14 cellular contexts compared by ENCODE assay signal in genomic region chr1:32813941-32814739, GRCh38. TPM values are rescaled to one million over a fixed set of nuclear protein-coding genes. Genes with fewer than 3 reads are reported as not detected.
A peak's percentile ranks its signal among the peaks of the same experiment; 100 is the strongest.
DNase-seq lines count a peak whose midpoint lies in the region; ATAC-seq and TF ChIP-seq lines count a peak whose summit lies in the region.
"Had no signal": no experiment of that assay in that cellular context is flagged by ENCODE, and none has a peak within 500 bp of the region (broad histone marks: within the 10 kb centered on the region; RNA-seq: fewer than 3 reads in every experiment).

No MANE protein-coding gene starts in this region.

- no peak overlapping the region for H3K9ac ChIP-seq in BLaER1
- H3K9ac ChIP-seq in iPS-15b (ENCODE audit: low read depth, low read length) = peak overlapping the region; percentile 2

- peak overlapping the region; percentile 12; the same call in 1 of the 2 replicates for H3K4me2 ChIP-seq in BLaER1

- H3K27me3 ChIP-seq in BLaER1 (no peaks in the 10 kb centered on the region), iPS-15b (ENCODE audit: control insufficient read depth, insufficient read depth, low read length) (no peaks in the 10 kb centered on the region), left lung (no peaks in the 10 kb centered on the region)
- H3K27me3 ChIP-seq: testis had no signal

- DNase-seq in HEK293T (ENCODE audit: extremely low spot score) (no peak), left lung (no peak), mesenteric fat pad (ENCODE audit: low spot score) (no peak), NCI-H2107 treated with DMSO at 0.1 percent for 48 hours (lab: John Stamatoyannopoulos, UW; ENCODE audit: unreplicated experiment) (no peak)
- no peak for DNase-seq in activated naive CD4-positive, alpha-beta T cell treated with anti-CD3 and anti-CD28 coated beads, Interleukin-2, amount 50 U/mL, for 72 hours (ENCODE audit: low spot score in 2 of 2)
- DNase-seq: DMS53; NCI-H1694 treated with DMSO at 0.1 percent for 48 hours; stimulated activated CD4-positive, alpha-beta T cell treated with anti-CD3 and anti-CD28 coated beads, Interleukin-15, amount 100 ng/mL, for 24 hours; testis had no signal

- peaks cover 43 to 44% of the 10 kb centered on the region in 2 donors for H3K36me3 Mint-ChIP-seq in activated naive CD4-positive, alpha-beta T cell treated with anti-CD3 and anti-CD28 coated beads, Interleukin-2, amount 50 U/mL, for 72 hours

- CTCF ChIA-PET in HEK293T (lab: Yijun Ruan, JAX) = no interaction called here

- POLR2A ChIA-PET in HEK293T (lab: Yijun Ruan, JAX) = no interaction called here

- peaks cover 62% of the 10 kb centered on the region for H3K36me3 ChIP-seq in BLaER1
- H3K36me3 ChIP-seq in iPS-15b (ENCODE audit: control insufficient read depth, insufficient read depth, low read length) = peaks cover 12% of the 10 kb centered on the region
- peaks cover 0 to 33% of the 10 kb centered on the region in 2 donors for H3K36me3 ChIP-seq in left lung

- H3K4me1 ChIP-seq in BLaER1 = peaks cover 37% of the 10 kb centered on the region
- peaks cover 16% of the 10 kb centered on the region for H3K4me1 ChIP-seq in iPS-15b (ENCODE audit: control insufficient read depth, insufficient read depth, low read length)
- peaks cover 19 to 45% of the 10 kb centered on the region in 2 donors for H3K4me1 ChIP-seq in left lung

- H3K27ac ChIP-seq in BLaER1 = no peak overlapping the region
- no peak overlapping the region for H3K27ac ChIP-seq in left lung
- H3K27ac ChIP-seq: testis had no signal

- no peak for ATAC-seq in activated naive CD4-positive, alpha-beta T cell treated with anti-CD3 and anti-CD28 coated beads, Interleukin-2, amount 50 U/mL, for 72 hours
- ATAC-seq in left lung (no peak), GM21576 (IDR thresholded peaks at IDR 0.05; ENCODE audit: unreplicated experiment) (no peak)

- H3K9me3 ChIP-seq in BLaER1 (no peaks in the 10 kb centered on the region; the same call in 1 of the 2 replicates), iPS-15b (ENCODE audit: control insufficient read depth, insufficient read depth, low read length) (no peaks in the 10 kb centered on the region), left lung (no peaks in the 10 kb centered on the region)
- H3K9me3 ChIP-seq: testis had no signal

- H3K4me3 ChIP-seq in BLaER1 (no peak overlapping the region), iPS-15b (ENCODE audit: low read depth, low read length) (no peak overlapping the region), left lung (peak overlapping the region in 1 of 2 donors; percentile 99)
- H3K4me3 ChIP-seq: testis had no signal

- intact Hi-C loops in left lung (cut with DNase I) = no loop called here

- H3K9me3 Mint-ChIP-seq in activated naive CD4-positive, alpha-beta T cell treated with anti-CD3 and anti-CD28 coated beads, Interleukin-2, amount 50 U/mL, for 72 hours = no peaks in the 10 kb centered on the region
- H3K9me3 Mint-ChIP-seq: memory B cell had no signal

- H4K20me1 ChIP-seq in BLaER1 = peaks cover 68% of the 10 kb centered on the region

- TF ChIP-seq CTCF in left lung (IDR thresholded peaks at IDR 0.05) = no peak

- H3K27ac Mint-ChIP-seq in activated naive CD4-positive, alpha-beta T cell treated with anti-CD3 and anti-CD28 coated beads, Interleukin-2, amount 50 U/mL, for 72 hours = peak overlapping the region; percentile 23 to 99
- H3K27ac Mint-ChIP-seq: memory B cell had no signal

TF ChIP-seq in HEK293T, 16 proteins besides CTCF, POLR2A, EP300 and RAD21:
- TF ChIP-seq PKNOX1 (IDR thresholded peaks at IDR 0.05) = no peak
- TF ChIP-seq ZNF384 (IDR thresholded peaks at IDR 0.05) = 0 out of 2 replicates have a peak, but pooled peaks have one; percentile 14

RNA-seq across cellular contexts. Expression of gene YARS1, which starts 3.0 kb away (rescaled TPM):
- 100 to 1,000 TPM; 217 to 236 TPM for total RNA-seq in activated naive CD4-positive, alpha-beta T cell treated with anti-CD3 and anti-CD28 coated beads, Interleukin-2, amount 50 U/mL, for 72 hours
- total RNA-seq in left lung (100 to 1,000 TPM in 1 of 2 donors, 10 to 100 TPM in 1; 80.7 to 126 TPM), mesenteric fat pad (125 TPM)

RNA-seq across cellular contexts. Expression of gene S100PBP, which starts 3.3 kb away (rescaled TPM):
- 10 to 100 TPM; 41.5 to 73.0 TPM for total RNA-seq in activated naive CD4-positive, alpha-beta T cell treated with anti-CD3 and anti-CD28 coated beads, Interleukin-2, amount 50 U/mL, for 72 hours
- total RNA-seq in left lung = 10 to 100 TPM; 32.3 to 35.0 TPM
- total RNA-seq in mesenteric fat pad = 25.0 TPM

RNA-seq across cellular contexts. Expression of gene FNDC5, which starts 56.6 kb away (rescaled TPM):
- total RNA-seq in activated naive CD4-positive, alpha-beta T cell treated with anti-CD3 and anti-CD28 coated beads, Interleukin-2, amount 50 U/mL, for 72 hours = not detected
- 1 to 10 TPM in 1 of 2 donors, not detected in 1; 4.6 TPM for total RNA-seq in left lung
- total RNA-seq in mesenteric fat pad = 0.96 TPM
- total RNA-seq: epithelial cell of proximal tubule had no signal
